In the genomic region with DNA sequence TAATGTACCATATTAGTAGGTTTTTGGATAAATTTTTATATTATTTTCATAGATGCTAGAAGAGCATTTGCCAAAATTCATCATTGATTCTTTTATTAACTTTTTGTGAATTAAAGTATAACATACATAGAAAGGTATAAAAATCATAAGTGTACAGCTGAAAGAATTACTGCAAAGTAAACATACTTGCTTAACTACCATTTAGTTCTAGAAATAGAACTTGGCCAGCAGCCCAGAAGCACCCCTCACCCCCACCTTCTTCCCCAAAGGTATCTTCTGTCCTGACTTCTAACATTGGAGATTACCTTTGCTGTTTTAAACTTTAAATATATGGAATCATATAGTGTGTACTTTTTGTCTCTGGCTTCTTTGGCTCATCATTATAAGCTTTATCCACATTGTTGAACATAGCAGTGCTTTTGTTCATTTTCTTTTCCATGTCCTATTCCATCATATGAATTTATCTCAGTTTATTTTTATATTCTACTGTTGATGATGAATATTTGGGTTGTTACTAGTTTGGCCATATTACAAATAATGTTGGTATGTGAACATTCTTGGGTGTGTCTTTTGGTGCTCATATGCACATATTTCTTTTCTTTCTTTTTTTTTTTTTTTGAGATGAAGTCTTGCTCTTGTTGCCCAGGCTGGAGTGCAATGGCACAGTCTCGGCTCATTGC, we compare ENCODE assay signal across 9 cellular contexts.
DNase-seq lines count a peak whose midpoint lies in the region; ATAC-seq and TF ChIP-seq lines count a peak whose summit lies in the region.
"Had no signal": no experiment of that assay in that cellular context is flagged by ENCODE, and none has a peak within 500 bp of the region (broad histone marks: within the 10 kb centered on the region; RNA-seq: fewer than 3 reads in every experiment).

No MANE protein-coding gene starts in this region.

- H3K9ac ChIP-seq in PC-3 (ENCODE audit: low read length) = peak overlapping the region; percentile 47

- H3K4me3 ChIP-seq in heart right ventricle (no peak overlapping the region), right cardiac atrium (ENCODE audit: low read length) (no peak overlapping the region), PC-3 (ENCODE audit: low read length) (peak overlapping the region; percentile 27), fibroblast of the aortic adventitia (ENCODE audit: low read depth, low read length) (no peak overlapping the region)

- H3K4me1 Mint-ChIP-seq in naive thymus-derived CD8-positive, alpha-beta T cell = peaks cover 10 to 47% (median 12%) of the 10 kb centered on the region in 4 donors

- 67 to 74% methylated on average over 1 of the region's 1 CpG for WGBS in heart right ventricle, 2 donors
- WGBS in right cardiac atrium = 90% methylated on average over 1 of the region's 1 CpG

- H3K4me2 ChIP-seq in PC-3 (ENCODE audit: low read length) = peak overlapping the region; percentile 59

- no peak overlapping the region for H2AFZ ChIP-seq in PC-3 (ENCODE audit: low read length)

- POLR2A ChIA-PET in PC-3 (lab: Charles Lee; ENCODE audit: unreplicated experiment) = interaction anchor here (0.5 to 0.6 kb wide), 5 partner anchors 10 to 917 kb away, joined by 3 to 18 read pairs (median 14); a partner anchor contains a TSS
- POLR2A ChIA-PET in naive thymus-derived CD8-positive, alpha-beta T cell (lab: Charles Lee) = no interaction called here

- no peaks in the 10 kb centered on the region for H3K27me3 ChIP-seq in heart right ventricle
- H3K27me3 ChIP-seq in right cardiac atrium (ENCODE audit: control insufficient read depth, insufficient read depth) = no peaks in the 10 kb centered on the region
- no peaks in the 10 kb centered on the region for H3K27me3 ChIP-seq in PC-3 (ENCODE audit: low read length)

- intact Hi-C loops in heart right ventricle (cut with DNase I) (loop anchor here in 1 of 10 donors (5.0 kb wide), 1 partner anchor 298 kb away; no protein-coding TSS in a partner anchor), right cardiac atrium (cut with DNase I) (no loop called here), PC-3 (cut with micrococcal nuclease) (loop anchor here (1.0 to 2.0 kb wide), 2 partner anchors 28 to 533 kb away; a partner anchor contains a TSS), sciatic nerve (cut with DNase I) (no loop called here)

- H3K79me2 ChIP-seq in PC-3 (ENCODE audit: low read length) = peaks cover 75% of the 10 kb centered on the region

- no peaks in the 10 kb centered on the region for H3K9me3 ChIP-seq in heart right ventricle
- H3K9me3 ChIP-seq in right cardiac atrium (ENCODE audit: control insufficient read depth, low read length) = no peaks in the 10 kb centered on the region
- H3K9me3 ChIP-seq in PC-3 (ENCODE audit: low read length) = no peaks in the 10 kb centered on the region

- no peaks in the 10 kb centered on the region for H3K9me3 Mint-ChIP-seq in naive thymus-derived CD8-positive, alpha-beta T cell

- no peaks in the 10 kb centered on the region for H3K36me3 ChIP-seq in heart right ventricle
- H3K36me3 ChIP-seq in PC-3 (ENCODE audit: low read depth, low read length) = peaks cover 6% of the 10 kb centered on the region; the same call in 1 of the 2 replicates

- no peaks in the 10 kb centered on the region for H3K27me3 Mint-ChIP-seq in naive thymus-derived CD8-positive, alpha-beta T cell

- H3K36me3 Mint-ChIP-seq in naive thymus-derived CD8-positive, alpha-beta T cell = peaks cover 0 to 11% (median 4%) of the 10 kb centered on the region in 3 donors

- H3F3A ChIP-seq in PC-3 (ENCODE audit: low read length, unreplicated experiment) = peaks cover 27% of the 10 kb centered on the region

- no peak overlapping the region for H3K4me3 Mint-ChIP-seq in naive thymus-derived CD8-positive, alpha-beta T cell

- H4K20me1 ChIP-seq in PC-3 (ENCODE audit: low read length) = no peaks in the 10 kb centered on the region

- TSS peak; percentile 86 for BruUV-seq in PC-3 (replicated peaks; lab: Mats Ljungman, UMichigan)

- H3K27ac ChIP-seq in heart right ventricle (peak overlapping the region in 6 of 10 donors; percentile 8 to 71 (median 36)), right cardiac atrium (ENCODE audit: low read length) (no peak overlapping the region), PC-3 (ENCODE audit: low read length) (peak overlapping the region; percentile 66)

- DNase-seq in heart right ventricle = peak in 1 of 2 donors; percentile 26
- no peak for DNase-seq in right cardiac atrium
- DNase-seq in PC-3 = peak; percentile 100
- peak; percentile 86 for DNase-seq in fibroblast of the aortic adventitia (ENCODE audit: low read depth)
- no peak for DNase-seq in sciatic nerve (ENCODE audit: low spot score)
- DNase-seq in stimulated activated CD4-positive, alpha-beta T cell treated with anti-CD3 and anti-CD28 coated beads, Interleukin-4, amount 100 ng/mL, for 4 hours = no peak
- no peak for DNase-seq in naive thymus-derived CD8-positive, alpha-beta T cell
- DNase-seq in activated CD8-positive, alpha-beta memory T cell treated with anti-CD3 and anti-CD28 coated beads, Interleukin-2, amount 50 U/mL, for 48 hours = no peak
- DNase-seq: SIG-M5 had no signal

- peak overlapping the region in 1 of 10 donors; percentile 32 for H3K27ac Mint-ChIP-seq in naive thymus-derived CD8-positive, alpha-beta T cell

- no peak for TF ChIP-seq CTCF in heart right ventricle (IDR thresholded peaks at IDR 0.05)
- no peak for TF ChIP-seq CTCF in PC-3 (conservative IDR thresholded peaks at IDR 0.05; ENCODE audit: low read depth, low read length)
- TF ChIP-seq CTCF in fibroblast of the aortic adventitia (IDR thresholded peaks at IDR 0.05; ENCODE audit: insufficient read depth, low read length) = no peak

- ATAC-seq in heart right ventricle (peak in 4 of 8 donors; percentile 29 to 71 (median 52)), right cardiac atrium (no peak), PC-3 (peak; percentile 80), sciatic nerve (no peak)
- no peak for ATAC-seq in naive thymus-derived CD8-positive, alpha-beta T cell

- CTCF ChIA-PET in PC-3 (lab: Charles Lee) = interaction anchor here (0.6 to 0.7 kb wide), 5 partner anchors 48 to 808 kb away, joined by 3 to 10 read pairs (median 4); no protein-coding TSS in a partner anchor

- no peaks in the 10 kb centered on the region for H3K9me2 ChIP-seq in PC-3 (replicated peaks; ENCODE audit: low read length)

- peaks cover 0 to 35% (median 11%) of the 10 kb centered on the region in 9 donors for H3K4me1 ChIP-seq in heart right ventricle
- peaks cover 2% of the 10 kb centered on the region for H3K4me1 ChIP-seq in right cardiac atrium (ENCODE audit: control insufficient read depth, insufficient read depth, low read length)
- H3K4me1 ChIP-seq in PC-3 (ENCODE audit: insufficient read depth, low read length) = peaks cover 46% of the 10 kb centered on the region

Comparison
In these comparisons a context has a peak if more than half of its experiments do, and no peak if none do; other contexts are left out.
1. DNase-seq: peak in PC-3 (single experiment) and fibroblast of the aortic adventitia (single experiment); none in right cardiac atrium (0 of 3), sciatic nerve (single experiment), stimulated activated CD4-positive, alpha-beta T cell treated with anti-CD3 and anti-CD28 coated beads, Interleukin-4, amount 100 ng/mL, for 4 hours (0 of 2), naive thymus-derived CD8-positive, alpha-beta T cell (0 of 10) and activated CD8-positive, alpha-beta memory T cell treated with anti-CD3 and anti-CD28 coated beads, Interleukin-2, amount 50 U/mL, for 48 hours (single experiment).